In the genomic region with DNA sequence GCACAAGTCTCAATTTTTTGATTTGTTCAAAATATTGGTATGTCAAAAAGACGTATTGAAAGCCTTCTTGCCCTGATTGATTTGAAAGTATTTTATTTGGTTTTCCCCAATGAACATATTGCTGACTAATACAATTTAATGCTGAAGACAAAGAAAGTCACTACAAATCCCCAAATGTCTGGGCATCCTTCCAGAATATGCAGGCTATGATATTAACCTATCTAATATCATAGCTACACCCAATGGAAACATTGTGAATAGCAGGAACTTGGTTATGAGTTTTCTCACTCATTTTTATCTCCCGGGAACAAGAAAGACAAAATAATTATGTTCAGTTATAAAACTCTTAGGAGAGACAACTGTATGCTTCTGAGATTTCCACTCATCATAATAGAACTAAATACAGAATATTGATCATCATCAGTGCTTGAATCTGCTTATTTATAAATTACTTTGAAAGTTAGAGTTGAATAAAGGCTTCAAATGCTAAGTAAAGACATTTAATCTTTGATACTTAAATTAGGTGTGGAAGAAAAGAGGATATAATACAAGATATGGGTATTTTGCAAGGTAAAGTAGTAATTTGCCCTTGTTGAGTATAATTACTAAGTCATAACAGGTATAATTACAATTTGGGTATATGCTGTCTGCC, we compare ENCODE assay signal across 8 cellular contexts.
DNase-seq lines count a peak whose midpoint lies in the region; ATAC-seq and TF ChIP-seq lines count a peak whose summit lies in the region.

No MANE protein-coding gene starts in this region.

- peak; percentile 98 for TF ChIP-seq CTCF in VCaP (conservative IDR thresholded peaks at IDR 0.05)

- H3K4me3 ChIP-seq in ACC112 (ENCODE audit: low read depth, low read length): peak overlapping the region; percentile 47

- H3K9me3 Mint-ChIP-seq in activated T-cell treated with anti-CD3 and anti-CD28 coated beads, Interleukin-2, amount 50 U/mL, for 4 hours: peaks cover 4% of the 10 kb centered on the region

- H3K36me3 ChIP-seq in ACC112 (ENCODE audit: insufficient read depth, low read length): no peaks in the 10 kb centered on the region

- H3K79me2 ChIP-seq in ACC112 (ENCODE audit: control insufficient read depth, insufficient read depth, low read length, unreplicated experiment): no peaks in the 10 kb centered on the region

- H3K4me1 ChIP-seq in ACC112 (ENCODE audit: control insufficient read depth, insufficient read depth, low read length, unreplicated experiment): peaks cover 44% of the 10 kb centered on the region

- no peak for ATAC-seq in GM21619 (IDR thresholded peaks at IDR 0.05; ENCODE audit: unreplicated experiment)
- ATAC-seq in activated T-cell treated with anti-CD3 and anti-CD28 coated beads, Interleukin-2, amount 50 U/mL, for 4 hours: no peak

- DNase-seq in HT1080 (ENCODE audit: low read depth) (peak; percentile 52), kidney tubule cell (ENCODE audit: low spot score) (peak; percentile 66)
- DNase-seq in activated CD4-positive, alpha-beta T cell treated with anti-CD3 and anti-CD28 coated beads, Interleukin-2, amount 50 U/mL, for 48 hours: no peak
- no peak for DNase-seq in stimulated activated CD4-positive, alpha-beta T cell treated with anti-CD3 and anti-CD28 coated beads, Interleukin-1b, Interleukin-23, amount 100 ng/mL, for 48 hours
- DNase-seq in activated T-cell treated with anti-CD3 and anti-CD28 coated beads, Interleukin-2, amount 50 U/mL, for 4 hours: no peak

- peak overlapping the region; percentile 84 for H3K27ac ChIP-seq in ACC112 (ENCODE audit: low read depth, low read length)
- no peak overlapping the region for H3K27ac ChIP-seq in VCaP

- no peaks in the 10 kb centered on the region for H3K36me3 Mint-ChIP-seq in activated T-cell treated with anti-CD3 and anti-CD28 coated beads, Interleukin-2, amount 50 U/mL, for 4 hours (ENCODE audit: insufficient read depth)

- peaks cover 6% of the 10 kb centered on the region for H3K27me3 Mint-ChIP-seq in activated T-cell treated with anti-CD3 and anti-CD28 coated beads, Interleukin-2, amount 50 U/mL, for 4 hours (ENCODE audit: low read depth)

- H3K4me3 Mint-ChIP-seq in activated T-cell treated with anti-CD3 and anti-CD28 coated beads, Interleukin-2, amount 50 U/mL, for 4 hours: no peak overlapping the region

- H3K27me3 ChIP-seq in ACC112 (ENCODE audit: insufficient read depth, low read length): no peaks in the 10 kb centered on the region

- H3K4me1 Mint-ChIP-seq in activated T-cell treated with anti-CD3 and anti-CD28 coated beads, Interleukin-2, amount 50 U/mL, for 4 hours (ENCODE audit: low read depth): no peaks in the 10 kb centered on the region

- H2AFZ ChIP-seq in ACC112 (ENCODE audit: low read length, unreplicated experiment): no peak overlapping the region

Comparison
In these comparisons a context has a peak if more than half of its experiments do, and no peak if none do; other contexts are left out.
1. DNase-seq: peak in HT1080 (single experiment) and kidney tubule cell (single experiment); none in activated CD4-positive, alpha-beta T cell treated with anti-CD3 and anti-CD28 coated beads, Interleukin-2, amount 50 U/mL, for 48 hours (0 of 2), stimulated activated CD4-positive, alpha-beta T cell treated with anti-CD3 and anti-CD28 coated beads, Interleukin-1b, Interleukin-23, amount 100 ng/mL, for 48 hours (single experiment) and activated T-cell treated with anti-CD3 and anti-CD28 coated beads, Interleukin-2, amount 50 U/mL, for 4 hours (single experiment).